ENCODE assay signal across 4 cellular contexts in the genomic region with DNA sequence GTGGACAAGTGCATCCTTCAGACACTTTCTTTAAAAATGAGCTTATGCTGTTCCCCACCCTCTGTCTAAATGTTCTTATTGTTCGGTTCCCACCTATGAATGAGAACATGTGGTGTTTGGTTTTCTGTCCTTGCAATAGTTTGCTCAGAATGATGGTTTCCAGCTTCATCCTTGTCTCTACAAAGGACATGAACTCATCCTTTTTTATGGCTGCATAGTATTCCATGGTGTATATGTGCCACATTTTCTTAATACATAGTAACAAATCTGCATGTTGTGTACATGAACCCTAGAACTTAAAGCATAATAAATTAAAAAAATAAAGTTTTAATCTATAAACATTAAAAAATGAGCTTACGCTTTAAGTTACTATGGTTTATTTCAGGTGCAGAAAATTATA. TPM values are rescaled to one million over a fixed set of nuclear protein-coding genes. Genes with fewer than 3 reads are reported as not detected.
"Had no signal": no experiment of that assay in that cellular context is flagged by ENCODE, and none has a peak within 500 bp of the region (broad histone marks: within the 10 kb centered on the region; RNA-seq: fewer than 3 reads in every experiment).

No MANE protein-coding gene starts in this region.

RNA-seq across cellular contexts. Expression of a gene that starts 41.8 kb away (rescaled TPM):
- total RNA-seq: LHCN-M2, M059J, MCF 10A, NCI-H460 had no signal
